8 cellular contexts compared by ENCODE assay signal in genomic region chr7:143901710-143902587, GRCh38. TPM values are rescaled to one million over a fixed set of nuclear protein-coding genes. Genes with fewer than 3 reads are reported as not detected.
A peak's percentile ranks its signal among the peaks of the same experiment; 100 is the strongest.
DNase-seq lines count a peak whose midpoint lies in the region; ATAC-seq and TF ChIP-seq lines count a peak whose summit lies in the region.

A gene with protein sequence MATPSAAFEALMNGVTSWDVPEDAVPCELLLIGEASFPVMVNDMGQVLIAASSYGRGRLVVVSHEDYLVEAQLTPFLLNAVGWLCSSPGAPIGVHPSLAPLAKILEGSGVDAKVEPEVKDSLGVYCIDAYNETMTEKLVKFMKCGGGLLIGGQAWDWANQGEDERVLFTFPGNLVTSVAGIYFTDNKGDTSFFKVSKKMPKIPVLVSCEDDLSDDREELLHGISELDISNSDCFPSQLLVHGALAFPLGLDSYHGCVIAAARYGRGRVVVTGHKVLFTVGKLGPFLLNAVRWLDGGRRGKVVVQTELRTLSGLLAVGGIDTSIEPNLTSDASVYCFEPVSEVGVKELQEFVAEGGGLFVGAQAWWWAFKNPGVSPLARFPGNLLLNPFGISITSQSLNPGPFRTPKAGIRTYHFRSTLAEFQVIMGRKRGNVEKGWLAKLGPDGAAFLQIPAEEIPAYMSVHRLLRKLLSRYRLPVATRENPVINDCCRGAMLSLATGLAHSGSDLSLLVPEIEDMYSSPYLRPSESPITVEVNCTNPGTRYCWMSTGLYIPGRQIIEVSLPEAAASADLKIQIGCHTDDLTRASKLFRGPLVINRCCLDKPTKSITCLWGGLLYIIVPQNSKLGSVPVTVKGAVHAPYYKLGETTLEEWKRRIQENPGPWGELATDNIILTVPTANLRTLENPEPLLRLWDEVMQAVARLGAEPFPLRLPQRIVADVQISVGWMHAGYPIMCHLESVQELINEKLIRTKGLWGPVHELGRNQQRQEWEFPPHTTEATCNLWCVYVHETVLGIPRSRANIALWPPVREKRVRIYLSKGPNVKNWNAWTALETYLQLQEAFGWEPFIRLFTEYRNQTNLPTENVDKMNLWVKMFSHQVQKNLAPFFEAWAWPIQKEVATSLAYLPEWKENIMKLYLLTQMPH (minus strand): TSS chr7:143902176. CDS start chr7:143876608, 25,568 bp downstream.

- H3K9me3 ChIP-seq in CD4-positive, CD25-positive, alpha-beta regulatory T cell (ENCODE audit: control insufficient read depth in 2 of 2, low read length in 2 of 2), result no peaks in the 10 kb centered on the region

- H3K4me1 Mint-ChIP-seq in CD4-positive, CD25-positive, alpha-beta regulatory T cell, result peaks cover 18 to 42% (median 29%) of the 10 kb centered on the region in 4 donors
- H3K4me1 Mint-ChIP-seq in activated CD4-positive, alpha-beta memory T cell treated with anti-CD3 and anti-CD28 coated beads for 36 hours (ENCODE audit: low read depth), result peaks cover 25% of the 10 kb centered on the region

- no peaks in the 10 kb centered on the region for H3K36me3 Mint-ChIP-seq in CD4-positive, CD25-positive, alpha-beta regulatory T cell
- no peaks in the 10 kb centered on the region for H3K36me3 Mint-ChIP-seq in activated CD4-positive, alpha-beta memory T cell treated with anti-CD3 and anti-CD28 coated beads for 36 hours

- peaks cover 0 to 2% (median 0%) of the 10 kb centered on the region in 7 donors for H3K9me3 Mint-ChIP-seq in CD4-positive, CD25-positive, alpha-beta regulatory T cell
- no peaks in the 10 kb centered on the region for H3K9me3 Mint-ChIP-seq in activated CD4-positive, alpha-beta memory T cell treated with anti-CD3 and anti-CD28 coated beads for 36 hours

- intact Hi-C loops in activated CD4-positive, alpha-beta memory T cell treated with anti-CD3 and anti-CD28 coated beads for 36 hours (cut with micrococcal nuclease), result loop anchor here (1.0 to 5.0 kb wide), 3 partner anchors 27 to 225 kb away; no protein-coding TSS in a partner anchor
- intact Hi-C loops in dorsolateral prefrontal cortex (cut with DNase I), result loop anchor here (1.0 to 10.0 kb wide), 3 partner anchors 15 to 123 kb away; no protein-coding TSS in a partner anchor
- intact Hi-C loops in lower leg skin (cut with DNase I; ENCODE audit: low total_unique reads), result no loop called here

- TF ChIP-seq POLR2A in lower leg skin (IDR thresholded peaks at IDR 0.05), result no peak

- DNase-seq in CD4-positive, CD25-positive, alpha-beta regulatory T cell, result peak; percentile 85 to 92 (median 85)
- DNase-seq in NCI-H748 (lab: John Stamatoyannopoulos, UW; ENCODE audit: unreplicated experiment) (peak; percentile 94), dorsolateral prefrontal cortex (peak; percentile 93 to 97 (median 96)), lower leg skin (ENCODE audit: low spot score in 2 of 2) (peak; percentile 94 to 99)
- DNase-seq in activated CD4-positive, alpha-beta memory T cell treated with anti-CD3 and anti-CD28 coated beads for 36 hours, result peak; percentile 95
- peak; percentile 90 to 92 for DNase-seq in stimulated activated CD4-positive, alpha-beta T cell treated with anti-CD3 and anti-CD28 coated beads, Interleukin-4, amount 100 ng/mL, for 48 hours (ENCODE audit: low read depth in 2 of 2)

- no peaks in the 10 kb centered on the region for H3K27me3 Mint-ChIP-seq in CD4-positive, CD25-positive, alpha-beta regulatory T cell
- H3K27me3 Mint-ChIP-seq in activated CD4-positive, alpha-beta memory T cell treated with anti-CD3 and anti-CD28 coated beads for 36 hours, result no peaks in the 10 kb centered on the region

- peak within 1 kb of the TSS; percentile 78 for H3K4me3 ChIP-seq in CD4-positive, CD25-positive, alpha-beta regulatory T cell (ENCODE audit: low read depth, low read length)
- peak within 1 kb of the TSS; percentile 61 to 97 (median 87) for H3K4me3 ChIP-seq in dorsolateral prefrontal cortex
- peak within 1 kb of the TSS; percentile 71 for H3K4me3 ChIP-seq in lower leg skin (ENCODE audit: low read depth, poor library complexity, severe bottlenecking)

- 1 to 2% methylated on average over 46 to 48 of the region's 54 CpGs for WGBS in lower leg skin, 2 donors

- POLR2A ChIA-PET in activated CD4-positive, alpha-beta memory T cell treated with anti-CD3 and anti-CD28 coated beads for 36 hours (lab: Charles Lee), result interaction anchor here (0.6 to 1.4 kb wide), 4 partner anchors 9 to 226 kb away, joined by 3 to 5 read pairs (median 4); no protein-coding TSS in a partner anchor

- peaks cover 16% of the 10 kb centered on the region for H3K4me1 ChIP-seq in CD4-positive, CD25-positive, alpha-beta regulatory T cell (ENCODE audit: control insufficient read depth, insufficient read depth, low read length, poor library complexity, severe bottlenecking)

- CTCF ChIA-PET in activated CD4-positive, alpha-beta memory T cell treated with anti-CD3 and anti-CD28 coated beads for 36 hours (lab: Charles Lee), result interaction anchor here (0.6 to 2.8 kb wide), 10 partner anchors 10 to 1048 kb away, joined by 3 to 30 read pairs (median 3); no protein-coding TSS in a partner anchor

- H3K27me3 ChIP-seq in CD4-positive, CD25-positive, alpha-beta regulatory T cell (ENCODE audit: control insufficient read depth, insufficient read depth, low read length), result no peaks in the 10 kb centered on the region
- no peaks in the 10 kb centered on the region for H3K27me3 ChIP-seq in dorsolateral prefrontal cortex

- ATAC-seq in CD4-positive, CD25-positive, alpha-beta regulatory T cell (ENCODE audit: low read depth in 2 of 2), result peak; percentile 93 to 94
- ATAC-seq in GM19372 (IDR thresholded peaks at IDR 0.05; ENCODE audit: low read depth, unreplicated experiment), result peak; percentile 94
- peak; percentile 87 for ATAC-seq in HG03558 (IDR thresholded peaks at IDR 0.05; ENCODE audit: extremely low read depth, unreplicated experiment)

- H3K27ac Mint-ChIP-seq in CD4-positive, CD25-positive, alpha-beta regulatory T cell, result peak within 1 kb of the TSS; percentile 61 to 97 (median 95)
- peak within 1 kb of the TSS; percentile 80 for H3K27ac Mint-ChIP-seq in activated CD4-positive, alpha-beta memory T cell treated with anti-CD3 and anti-CD28 coated beads for 36 hours

- peak within 1 kb of the TSS; percentile 91 to 97 (median 95) for H3K4me3 Mint-ChIP-seq in CD4-positive, CD25-positive, alpha-beta regulatory T cell
- H3K4me3 Mint-ChIP-seq in activated CD4-positive, alpha-beta memory T cell treated with anti-CD3 and anti-CD28 coated beads for 36 hours, result peak within 1 kb of the TSS; percentile 86

- H3K36me3 ChIP-seq in CD4-positive, CD25-positive, alpha-beta regulatory T cell (ENCODE audit: control insufficient read depth, insufficient read depth, low read length), result no peaks in the 10 kb centered on the region

- TF ChIP-seq CTCF in dorsolateral prefrontal cortex (IDR thresholded peaks at IDR 0.05 in 54 of 56, conservative IDR thresholded peaks at IDR 0.05 in 2 of 56; ENCODE audit: low read depth in 1 of 56, partially characterized antibody in 56 of 56) (peak in 48 of 56 donors; percentile 3 to 61 (median 40)), lower leg skin (IDR thresholded peaks at IDR 0.05) (no peak)

- H3K27ac ChIP-seq in CD4-positive, CD25-positive, alpha-beta regulatory T cell (ENCODE audit: insufficient read depth, low read length, poor library complexity, severe bottlenecking), result peak within 1 kb of the TSS; percentile 76
- H3K27ac ChIP-seq in dorsolateral prefrontal cortex, result peak within 1 kb of the TSS; percentile 52 to 98 (median 93)

RNA-seq across cellular contexts. Expression of the gene that starts here (rescaled TPM):
- 9.6 TPM for total RNA-seq in CD4-positive, CD25-positive, alpha-beta regulatory T cell
- 10 to 100 TPM in 2 of 4 donors, 1 to 10 TPM in 2; 5.6 to 13.0 (median 9.3) TPM for polyA plus RNA-seq in CD4-positive, CD25-positive, alpha-beta regulatory T cell
- 10 to 100 TPM; 25.8 to 26.1 TPM for total RNA-seq in activated CD4-positive, alpha-beta memory T cell treated with anti-CD3 and anti-CD28 coated beads for 36 hours
- total RNA-seq in dorsolateral prefrontal cortex (100 to 1,000 TPM in 89 of 120 experiments, 10 to 100 TPM in 31; 58.6 to 158 (median 116) TPM), lower leg skin (10 to 100 TPM; 23.1 to 40.9 (median 30.2) TPM)

Comparison
In these comparisons a context has a peak if more than half of its experiments do, and no peak if none do; other contexts are left out.
1. Peak in every context shown above with its lines: DNase-seq, ATAC-seq, H3K4me3 ChIP-seq and H3K27ac ChIP-seq.
2. CTCF ChIP-seq: peak in dorsolateral prefrontal cortex (48 of 56); none in lower leg skin (0 of 3).